ENCODE assay signal across 9 cellular contexts in genomic region chr3:53843195-53844177, GRCh38. TPM values are rescaled to one million over a fixed set of nuclear protein-coding genes. Genes with fewer than 3 reads are reported as not detected.
DNase-seq lines count a peak whose midpoint lies in the region; ATAC-seq and TF ChIP-seq lines count a peak whose summit lies in the region.
"Had no signal": no experiment of that assay in that cellular context is flagged by ENCODE, and none has a peak within 500 bp of the region (broad histone marks: within the 10 kb centered on the region; RNA-seq: fewer than 3 reads in every experiment).

No MANE protein-coding gene starts in this region.

- POLR2A ChIA-PET in GM10248 (lab: Yijun Ruan, JAX): no interaction called here

- H3K4me3 Mint-ChIP-seq in CD14-positive monocyte: peak overlapping the region in 1 of 2 donors; percentile 39

- H3K27me3 Mint-ChIP-seq in CD14-positive monocyte (ENCODE audit: low read depth in 3 of 3): peaks cover 57 to 67% (median 60%) of the 10 kb centered on the region in 3 donors

- H3K36me3 Mint-ChIP-seq in CD14-positive monocyte: peaks cover 2 to 3% of the 10 kb centered on the region in 2 donors
- no peaks in the 10 kb centered on the region for H3K36me3 Mint-ChIP-seq in activated naive CD4-positive, alpha-beta T cell treated with anti-CD3 and anti-CD28 coated beads, Interleukin-2, amount 50 U/mL, for 72 hours

- H3K9me3 Mint-ChIP-seq in CD14-positive monocyte: peaks cover 0 to 8% (median 1%) of the 10 kb centered on the region in 7 donors
- H3K9me3 Mint-ChIP-seq in activated naive CD4-positive, alpha-beta T cell treated with anti-CD3 and anti-CD28 coated beads, Interleukin-2, amount 50 U/mL, for 72 hours: no peaks in the 10 kb centered on the region

- H3K4me1 Mint-ChIP-seq in CD14-positive monocyte: peaks cover 9% of the 10 kb centered on the region

- TF ChIP-seq CTCF in GM10248 (IDR thresholded peaks at IDR 0.05; ENCODE audit: control extremely low read depth, extremely low read depth, low read depth, missing control alignments) (no peak), GM20000 (IDR thresholded peaks at IDR 0.05; ENCODE audit: extremely low read depth, missing control alignments) (no peak), CD14-positive monocyte (IDR thresholded peaks at IDR 0.05) (no peak)

- DNase-seq in GM10248 (ENCODE audit: extremely low spot score) (peak; percentile 61), GM20000 (ENCODE audit: low spot score) (peak; percentile 71), NCI-H524 (lab: John Stamatoyannopoulos, UW) (peak; percentile 29 to 84), midbrain (lab: John Stamatoyannopoulos, UW) (peak; percentile 50), CD14-positive monocyte (ENCODE audit: low spot score) (no peak), RKO (ENCODE audit: low spot score) (no peak)
- DNase-seq in stimulated activated CD4-positive, alpha-beta T cell treated with anti-CD3 and anti-CD28 coated beads, Interleukin-4, amount 100 ng/mL, for 4 hours: no peak
- no peak for DNase-seq in activated naive CD4-positive, alpha-beta T cell treated with anti-CD3 and anti-CD28 coated beads, Interleukin-2, amount 50 U/mL, for 72 hours (ENCODE audit: low spot score in 2 of 2)
- DNase-seq: Karpas-422 had no signal

- ATAC-seq in activated naive CD4-positive, alpha-beta T cell treated with anti-CD3 and anti-CD28 coated beads, Interleukin-2, amount 50 U/mL, for 72 hours: no peak

- CTCF ChIA-PET in GM10248 (lab: Yijun Ruan, JAX): interaction anchor here (2.0 kb wide), 1 partner anchor 10 kb away, joined by 11 read pairs; no protein-coding TSS in a partner anchor

- no peak overlapping the region for H3K27ac Mint-ChIP-seq in CD14-positive monocyte
- peak overlapping the region in 1 of 2 donors; percentile 27 for H3K27ac Mint-ChIP-seq in activated naive CD4-positive, alpha-beta T cell treated with anti-CD3 and anti-CD28 coated beads, Interleukin-2, amount 50 U/mL, for 72 hours

- intact Hi-C loops in CD14-positive monocyte (cut with micrococcal nuclease): no loop called here

RNA-seq across cellular contexts. Expression of gene CHDH, which starts 2.7 kb away (rescaled TPM):
- not detected for polyA plus RNA-seq in CD14-positive monocyte
- under 1 TPM; 0.02 to 0.47 TPM for total RNA-seq in activated naive CD4-positive, alpha-beta T cell treated with anti-CD3 and anti-CD28 coated beads, Interleukin-2, amount 50 U/mL, for 72 hours

RNA-seq across cellular contexts. Expression of gene IL17RB, which starts 2.9 kb away (rescaled TPM):
- under 1 TPM in 1 of 2 donors, not detected in 1; 0.13 TPM for polyA plus RNA-seq in CD14-positive monocyte
- under 1 TPM; 0.12 to 0.18 TPM for total RNA-seq in activated naive CD4-positive, alpha-beta T cell treated with anti-CD3 and anti-CD28 coated beads, Interleukin-2, amount 50 U/mL, for 72 hours

RNA-seq across cellular contexts. Expression of gene ACTR8, which starts 38.5 kb away (rescaled TPM):
- 10 to 100 TPM; 10.7 to 12.2 TPM for polyA plus RNA-seq in CD14-positive monocyte
- 10 to 100 TPM; 21.8 to 33.8 TPM for total RNA-seq in activated naive CD4-positive, alpha-beta T cell treated with anti-CD3 and anti-CD28 coated beads, Interleukin-2, amount 50 U/mL, for 72 hours

RNA-seq across cellular contexts. Expression of gene SELENOK, which starts 48.2 kb away (rescaled TPM):
- polyA plus RNA-seq in CD14-positive monocyte: 100 to 1,000 TPM in 1 of 2 donors, 10 to 100 TPM in 1; 96.4 to 117 TPM
- 10 to 100 TPM; 36.6 to 41.8 TPM for total RNA-seq in activated naive CD4-positive, alpha-beta T cell treated with anti-CD3 and anti-CD28 coated beads, Interleukin-2, amount 50 U/mL, for 72 hours

Comparison
In these comparisons a context has a peak if more than half of its experiments do, and no peak if none do; other contexts are left out.
1. DNase-seq: peak in GM10248 (single experiment), GM20000 (single experiment), NCI-H524 (2 of 2) and midbrain (single experiment); none in CD14-positive monocyte (single experiment), stimulated activated CD4-positive, alpha-beta T cell treated with anti-CD3 and anti-CD28 coated beads, Interleukin-4, amount 100 ng/mL, for 4 hours (0 of 2), activated naive CD4-positive, alpha-beta T cell treated with anti-CD3 and anti-CD28 coated beads, Interleukin-2, amount 50 U/mL, for 72 hours (0 of 2) and RKO (single experiment).